ENCODE assay signal across 20 cellular contexts in genomic region chr2:109304248-109304647, GRCh38.
"Had no signal": no experiment of that assay in that cellular context is flagged by ENCODE, and none has a peak within 500 bp of the region (broad histone marks: within the 10 kb centered on the region; RNA-seq: fewer than 3 reads in every experiment).

No MANE protein-coding gene starts in this region.

- H3K4me3 ChIP-seq: coronary artery, mucosa of descending colon, prostate gland, spleen, testis, tibial nerve had no signal

- H3K27me3 ChIP-seq: spleen, testis, tibial nerve had no signal

- H3K9me3 Mint-ChIP-seq: stimulated activated naive B cell treated with anti-CD40 and anti-IgM and Interleukin-4, amounts not matched to agents 10 μg/mL and 1 μg/mL and 100 μg/mL, for 72 hours; stimulated activated naive CD8-positive, alpha-beta T cell treated with anti-CD3 and anti-CD28 coated beads, Interleukin-15, amount 100 ng/mL, for 72 hours had no signal

- H3K36me3 Mint-ChIP-seq: stimulated activated naive B cell treated with anti-CD40 and anti-IgM and Interleukin-4, amounts not matched to agents 10 μg/mL and 1 μg/mL and 100 μg/mL, for 72 hours had no signal

- H3K4me1 ChIP-seq: parathyroid adenoma, prostate gland, spleen, testis had no signal

- H3K36me3 ChIP-seq: prostate gland, spleen, tibial nerve had no signal

- H3K27ac ChIP-seq: coronary artery, parathyroid adenoma, prostate gland, spleen, testis, tibial nerve had no signal

- H3K9me3 ChIP-seq: mucosa of descending colon, prostate gland, spleen, testis had no signal

- DNase-seq: effector CD4-positive, alpha-beta T cell; foreskin melanocyte; head of caudate nucleus; hippocampal formation; kidney glomerular epithelial cell; mucosa of descending colon; naive thymus-derived CD8-positive, alpha-beta T cell; nucleus accumbens; retina; spleen; stimulated activated CD4-positive, alpha-beta T cell treated with anti-CD3 and anti-CD28 coated beads, Interleukin-15, amount 100 ng/mL, for 24 hours; stimulated activated CD4-positive, alpha-beta T cell treated with anti-CD3 and anti-CD28 coated beads, Interleukin-1b, Interleukin-23, amount 100 ng/mL, for 48 hours; stimulated activated CD4-positive, alpha-beta T cell treated with anti-CD3 and anti-CD28 coated beads, Interleukin-4, amount 100 ng/mL, for 4 hours; stimulated activated naive B cell treated with anti-CD40 and anti-IgM and Interleukin-4, amounts not matched to agents 10 μg/mL and 1 μg/mL and 100 μg/mL, for 72 hours; stimulated activated naive CD8-positive, alpha-beta T cell treated with anti-CD3 and anti-CD28 coated beads, Interleukin-15, amount 100 ng/mL, for 72 hours; testis had no signal

- H3K4me3 Mint-ChIP-seq: naive thymus-derived CD8-positive, alpha-beta T cell; stimulated activated naive B cell treated with anti-CD40 and anti-IgM and Interleukin-4, amounts not matched to agents 10 μg/mL and 1 μg/mL and 100 μg/mL, for 72 hours; stimulated activated naive CD8-positive, alpha-beta T cell treated with anti-CD3 and anti-CD28 coated beads, Interleukin-15, amount 100 ng/mL, for 72 hours had no signal

- H3K27me3 Mint-ChIP-seq: naive thymus-derived CD8-positive, alpha-beta T cell; stimulated activated naive B cell treated with anti-CD40 and anti-IgM and Interleukin-4, amounts not matched to agents 10 μg/mL and 1 μg/mL and 100 μg/mL, for 72 hours; stimulated activated naive CD8-positive, alpha-beta T cell treated with anti-CD3 and anti-CD28 coated beads, Interleukin-15, amount 100 ng/mL, for 72 hours had no signal

- H3K4me1 Mint-ChIP-seq: stimulated activated naive CD8-positive, alpha-beta T cell treated with anti-CD3 and anti-CD28 coated beads, Interleukin-15, amount 100 ng/mL, for 72 hours had no signal

- ATAC-seq: mucosa of descending colon; naive thymus-derived CD8-positive, alpha-beta T cell; stimulated activated naive B cell treated with anti-CD40 and anti-IgM and Interleukin-4, amounts not matched to agents 10 μg/mL and 1 μg/mL and 100 μg/mL, for 72 hours; stimulated activated naive CD8-positive, alpha-beta T cell treated with anti-CD3 and anti-CD28 coated beads, Interleukin-15, amount 100 ng/mL, for 72 hours had no signal

- H3K27ac Mint-ChIP-seq: stimulated activated naive B cell treated with anti-CD40 and anti-IgM and Interleukin-4, amounts not matched to agents 10 μg/mL and 1 μg/mL and 100 μg/mL, for 72 hours had no signal
